ENCODE assay signal across 23 cellular contexts in the genomic region with DNA sequence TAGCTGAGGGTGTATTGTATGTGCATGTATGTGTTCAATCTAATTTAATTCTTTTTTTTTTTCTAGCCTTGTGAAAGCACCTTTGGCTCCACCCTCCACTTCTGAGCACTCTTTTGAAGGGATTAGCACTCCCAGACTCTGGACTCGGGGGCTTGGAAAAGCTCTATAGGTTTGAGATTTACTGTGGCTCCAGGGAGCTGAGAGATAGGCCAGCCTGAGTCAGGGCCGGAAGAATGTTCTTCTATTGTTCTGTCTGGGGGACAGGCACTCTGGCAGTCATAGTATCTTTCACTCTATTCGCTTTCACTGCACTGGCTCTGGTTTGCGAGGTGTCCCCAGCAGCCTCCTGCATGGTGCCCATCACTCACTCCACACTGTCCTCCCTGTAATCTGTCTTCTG.
DNase-seq lines count a peak whose midpoint lies in the region; ATAC-seq, FAIRE-seq and TF ChIP-seq lines count a peak whose summit lies in the region.
"Had no signal": no experiment of that assay in that cellular context is flagged by ENCODE, and none has a peak within 500 bp of the region (broad histone marks: within the 10 kb centered on the region; RNA-seq: fewer than 3 reads in every experiment).

No MANE protein-coding gene starts in this region.

- FAIRE-seq in RCC 7860 (lab: Jason Lieb, UNC) = no peak
- FAIRE-seq: endothelial cell of umbilical vein had no signal

- no TSS peak for BruUV-seq in OCI-LY7 (replicated peaks; lab: Mats Ljungman, UMichigan)

- ATAC-seq in SK-N-SH treated with all-trans-retinoic acid at 6 μM for 48 hours (0 out of 3 replicates have a peak, but pooled peaks have one; percentile 21), psoas muscle (no peak)
- ATAC-seq: activated naive CD8-positive, alpha-beta T cell treated with anti-CD3 and anti-CD28 coated beads, Interleukin-2, amount 50 U/mL, for 24 hours; GM23338 had no signal

- H4K20me1 ChIP-seq in SK-N-SH (ENCODE audit: insufficient read depth) (no peaks in the 10 kb centered on the region), OCI-LY7 (ENCODE audit: insufficient read depth, low read length) (no peaks in the 10 kb centered on the region)

- 78% methylated on average over 4 of the region's 4 CpGs for WGBS in SK-N-SH (ENCODE audit: low lambda C conversion rate)
- WGBS in psoas muscle, 3 donors = 70 to 78% (median 74%) methylated on average over 4 of the region's 4 CpGs

- CTCF ChIA-PET in SK-N-SH (lab: Yijun Ruan, JAX) (no interaction called here), OCI-LY7 (lab: Charles Lee; ENCODE audit: unreplicated experiment) (no interaction called here)

- no peaks in the 10 kb centered on the region for H3K36me3 ChIP-seq in SK-N-SH (replicated peaks in 1 of 2; ENCODE audit: control insufficient read depth in 1 of 2, insufficient read depth in 2 of 2, low read length in 1 of 2)
- H3K36me3 ChIP-seq in psoas muscle (ENCODE audit: insufficient read depth in 1 of 2, low read depth in 1 of 2) = no peaks in the 10 kb centered on the region
- H3K36me3 ChIP-seq in OCI-LY7 (ENCODE audit: insufficient read depth, low read length) = no peaks in the 10 kb centered on the region
- H3K36me3 ChIP-seq: tibial nerve had no signal

- intact Hi-C loops in psoas muscle (cut with DNase I) = loop anchor here in 1 of 2 donors (10.0 kb wide), 1 partner anchor 539 kb away; a partner anchor contains a TSS
- intact Hi-C loops in OCI-LY7 (cut with micrococcal nuclease; ENCODE audit: unreplicated experiment) = no loop called here

- DNase-seq in SK-N-SH = no peak
- peak; percentile 72 for DNase-seq in NCI-H82 (lab: John Stamatoyannopoulos, UW)
- peak; percentile 61 for DNase-seq in fibroblast of pulmonary artery (ENCODE audit: low read depth)
- DNase-seq in psoas muscle = no peak
- DNase-seq in RCC 7860 (ENCODE audit: low spot score) = no peak
- DNase-seq in stimulated activated CD4-positive, alpha-beta T cell treated with anti-CD3 and anti-CD28 coated beads, Interleukin-1b, Interleukin-23, amount 100 ng/mL, for 48 hours = no peak
- no peak for DNase-seq in OCI-LY7 (ENCODE audit: low spot score)
- DNase-seq: activated CD4-positive, alpha-beta T cell treated with anti-CD3 and anti-CD28 coated beads, Interleukin-2, amount 50 U/mL, for 48 hours; activated effector memory CD4-positive, alpha-beta T cell treated with anti-CD3 and anti-CD28 coated beads, Interleukin-2, amount 50 U/mL, for 16 hours; activated naive CD8-positive, alpha-beta T cell treated with anti-CD3 and anti-CD28 coated beads, Interleukin-2, amount 50 U/mL, for 24 hours; caudate nucleus; dermis blood vessel endothelial cell; DMS53; hippocampal formation; NCI-H2081 treated with DMSO at 0.1 percent for 48 hours; occipital lobe; stimulated activated CD4-positive, alpha-beta T cell treated with anti-CD3 and anti-CD28 coated beads, Interleukin-4, amount 100 ng/mL, for 4 hours had no signal

- H3K9me2 ChIP-seq in SK-N-SH (no peaks in the 10 kb centered on the region), OCI-LY7 (ENCODE audit: insufficient read depth, low read length) (no peaks in the 10 kb centered on the region)

- POLR2A ChIA-PET in SK-N-SH (lab: Yijun Ruan, JAX) (no interaction called here), OCI-LY7 (lab: Charles Lee) (no interaction called here)

- H3F3A ChIP-seq in SK-N-SH (replicated peaks; ENCODE audit: insufficient read depth) = peaks cover 4% of the 10 kb centered on the region

- no peak for TF ChIP-seq EP300 in SK-N-SH (IDR thresholded peaks at IDR 0.05; ENCODE audit: borderline replicate concordance in 1 of 2, low read depth in 1 of 2, low read length in 1 of 2)

- 0 out of 4 replicates have a peak overlapping the region, but pooled peaks of 1 of the 2 experiments have one; percentile 23 for H3K27ac ChIP-seq in SK-N-SH (ENCODE audit: low read depth in 2 of 2, low read length in 1 of 2)
- peak overlapping the region; percentile 64 for H3K27ac ChIP-seq in psoas muscle
- no peak overlapping the region for H3K27ac ChIP-seq in OCI-LY7 (ENCODE audit: low read depth, low read length, poor library complexity, severe bottlenecking)
- H3K27ac ChIP-seq: 22Rv1, tibial nerve had no signal

- TF ChIP-seq RAD21 in SK-N-SH (IDR thresholded peaks at IDR 0.05; ENCODE audit: low read length) = no peak

- H3K4me1 ChIP-seq in SK-N-SH (ENCODE audit: control insufficient read depth in 1 of 2, insufficient read depth in 2 of 2, low read depth in 1 of 2, low read length in 1 of 2) = peaks cover 4 to 11% of the 10 kb centered on the region in 2 experiments; a peak in 2 of 4 replicates
- H3K4me1 ChIP-seq in psoas muscle = peaks cover 22% of the 10 kb centered on the region
- no peaks in the 10 kb centered on the region for H3K4me1 ChIP-seq in OCI-LY7 (ENCODE audit: insufficient read depth, low read length, poor library complexity, severe bottlenecking)
- H3K4me1 ChIP-seq: tibial nerve had no signal

- H3K4me3 ChIP-seq in SK-N-SH (ENCODE audit: low read depth in 2 of 2, low read length in 1 of 2) = no peak overlapping the region
- no peak overlapping the region for H3K4me3 ChIP-seq in fibroblast of pulmonary artery (replicated peaks; ENCODE audit: low read depth, low read length)
- no peak overlapping the region for H3K4me3 ChIP-seq in psoas muscle
- H3K4me3 ChIP-seq in OCI-LY7 (ENCODE audit: low read depth, low read length, poor library complexity, severe bottlenecking) = no peak overlapping the region
- H3K4me3 ChIP-seq: GM23338, lung, tibial nerve had no signal

- H3K9me3 ChIP-seq in SK-N-SH = no peaks in the 10 kb centered on the region
- no peaks in the 10 kb centered on the region for H3K9me3 ChIP-seq in psoas muscle
- H3K9me3 ChIP-seq in OCI-LY7 (ENCODE audit: low read length) = no peaks in the 10 kb centered on the region
- H3K9me3 ChIP-seq: tibial nerve had no signal

- H3K4me2 ChIP-seq in SK-N-SH (no peak overlapping the region; the same call in 1 of the 2 replicates), OCI-LY7 (ENCODE audit: low read length) (no peak overlapping the region)
- H3K4me2 ChIP-seq: GM23338 had no signal

- H3K79me2 ChIP-seq in SK-N-SH (ENCODE audit: insufficient read depth) = no peaks in the 10 kb centered on the region
- H3K79me2 ChIP-seq in OCI-LY7 (ENCODE audit: insufficient read depth, low read depth, low read length) = no peaks in the 10 kb centered on the region

- H3K27me3 ChIP-seq in SK-N-SH (ENCODE audit: insufficient read depth) (no peaks in the 10 kb centered on the region), psoas muscle (ENCODE audit: insufficient read depth in 3 of 3, low read length in 2 of 3) (no peaks in the 10 kb centered on the region)
- H3K27me3 ChIP-seq: tibial nerve had no signal

- no peak overlapping the region for H3K9ac ChIP-seq in SK-N-SH

- TF ChIP-seq CTCF in SK-N-SH (IDR thresholded peaks at IDR 0.05) (no peak), fibroblast of pulmonary artery (IDR thresholded peaks at IDR 0.05; ENCODE audit: low read length, missing control alignments) (no peak), psoas muscle (IDR thresholded peaks at IDR 0.05) (no peak), OCI-LY7 (conservative IDR thresholded peaks at IDR 0.05; ENCODE audit: low read length) (no peak)

- H2AFZ ChIP-seq in SK-N-SH (ENCODE audit: low read depth) (no peak overlapping the region), OCI-LY7 (ENCODE audit: low read length) (no peak overlapping the region)
- H2AFZ ChIP-seq: GM23338 had no signal

TF ChIP-seq in SK-N-SH treated with all-trans-retinoic acid at 6 μM for 48 hours, 23 proteins besides CTCF, POLR2A, EP300 and RAD21 (continues in another document):
- TF ChIP-seq CSDC2 (CRISPR knock-in tag; IDR thresholded peaks at IDR 0.05) (no peak), ZNF70 (CRISPR knock-in tag; IDR thresholded peaks at IDR 0.05) (no peak), PPARA (CRISPR knock-in tag; IDR thresholded peaks at IDR 0.05; ENCODE audit: borderline replicate concordance) (no peak), ISL1 (CRISPR knock-in tag; IDR thresholded peaks at IDR 0.05) (no peak), GLIS3 (CRISPR knock-in tag; IDR thresholded peaks at IDR 0.05) (no peak), ZFP30 (CRISPR knock-in tag; IDR thresholded peaks at IDR 0.05) (no peak), SNAI2 (CRISPR knock-in tag; IDR thresholded peaks at IDR 0.05) (no peak), TOX (CRISPR knock-in tag; IDR thresholded peaks at IDR 0.05; ENCODE audit: borderline replicate concordance) (no peak)

TF ChIP-seq in SK-N-SH, 30 proteins besides CTCF, POLR2A, EP300 and RAD21:
- TF ChIP-seq SMC3 (IDR thresholded peaks at IDR 0.05; ENCODE audit: low read depth, low read length) (no peak), GABPA (IDR thresholded peaks at IDR 0.05; ENCODE audit: low read depth) (no peak), TEAD4 (IDR thresholded peaks at IDR 0.05; ENCODE audit: borderline replicate concordance, insufficient read depth) (no peak)
- TF ChIP-seq, protein P1, sequence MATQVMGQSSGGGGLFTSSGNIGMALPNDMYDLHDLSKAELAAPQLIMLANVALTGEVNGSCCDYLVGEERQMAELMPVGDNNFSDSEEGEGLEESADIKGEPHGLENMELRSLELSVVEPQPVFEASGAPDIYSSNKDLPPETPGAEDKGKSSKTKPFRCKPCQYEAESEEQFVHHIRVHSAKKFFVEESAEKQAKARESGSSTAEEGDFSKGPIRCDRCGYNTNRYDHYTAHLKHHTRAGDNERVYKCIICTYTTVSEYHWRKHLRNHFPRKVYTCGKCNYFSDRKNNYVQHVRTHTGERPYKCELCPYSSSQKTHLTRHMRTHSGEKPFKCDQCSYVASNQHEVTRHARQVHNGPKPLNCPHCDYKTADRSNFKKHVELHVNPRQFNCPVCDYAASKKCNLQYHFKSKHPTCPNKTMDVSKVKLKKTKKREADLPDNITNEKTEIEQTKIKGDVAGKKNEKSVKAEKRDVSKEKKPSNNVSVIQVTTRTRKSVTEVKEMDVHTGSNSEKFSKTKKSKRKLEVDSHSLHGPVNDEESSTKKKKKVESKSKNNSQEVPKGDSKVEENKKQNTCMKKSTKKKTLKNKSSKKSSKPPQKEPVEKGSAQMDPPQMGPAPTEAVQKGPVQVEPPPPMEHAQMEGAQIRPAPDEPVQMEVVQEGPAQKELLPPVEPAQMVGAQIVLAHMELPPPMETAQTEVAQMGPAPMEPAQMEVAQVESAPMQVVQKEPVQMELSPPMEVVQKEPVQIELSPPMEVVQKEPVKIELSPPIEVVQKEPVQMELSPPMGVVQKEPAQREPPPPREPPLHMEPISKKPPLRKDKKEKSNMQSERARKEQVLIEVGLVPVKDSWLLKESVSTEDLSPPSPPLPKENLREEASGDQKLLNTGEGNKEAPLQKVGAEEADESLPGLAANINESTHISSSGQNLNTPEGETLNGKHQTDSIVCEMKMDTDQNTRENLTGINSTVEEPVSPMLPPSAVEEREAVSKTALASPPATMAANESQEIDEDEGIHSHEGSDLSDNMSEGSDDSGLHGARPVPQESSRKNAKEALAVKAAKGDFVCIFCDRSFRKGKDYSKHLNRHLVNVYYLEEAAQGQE (IDR thresholded peaks at IDR 0.05; ENCODE audit: low read depth, low read length) = no peak

Comparison
In these comparisons a context has a peak if more than half of its experiments do, and no peak if none do; other contexts are left out.
1. DNase-seq: peak in NCI-H82 (single experiment) and fibroblast of pulmonary artery (single experiment); none in SK-N-SH (single experiment), psoas muscle (0 of 2), RCC 7860 (single experiment), stimulated activated CD4-positive, alpha-beta T cell treated with anti-CD3 and anti-CD28 coated beads, Interleukin-1b, Interleukin-23, amount 100 ng/mL, for 48 hours (single experiment) and OCI-LY7 (single experiment).